In the genomic region with DNA sequence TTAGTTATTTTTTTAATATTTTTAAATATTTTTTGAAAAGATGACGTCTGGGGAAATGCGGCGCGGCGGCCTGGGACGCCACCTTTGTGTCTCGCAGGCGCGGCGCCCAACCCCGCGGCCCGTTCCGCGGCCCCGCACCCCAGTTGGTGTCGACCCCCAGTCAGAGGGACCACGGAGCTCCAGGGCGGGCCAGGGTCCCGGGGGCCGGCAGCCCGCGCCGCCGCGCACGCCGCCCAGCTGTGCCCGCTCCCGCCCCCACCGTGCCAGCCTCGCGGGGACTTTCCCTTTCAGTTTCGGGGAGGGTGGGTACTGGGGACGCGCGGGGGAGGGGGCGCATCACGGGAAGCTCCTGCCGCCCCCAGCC, we compare ENCODE assay signal across 1 cellular context.
TF ChIP-seq lines count a peak whose summit lies in the region.

No MANE protein-coding gene starts in this region.

TF ChIP-seq in HepG2, 621 proteins besides CTCF, POLR2A, EP300 and RAD21 (continued from another document):
- TF ChIP-seq ZFX (CRISPR knock-in tag; IDR thresholded peaks at IDR 0.05; ENCODE audit: low read depth) (peak; percentile 2; the same call in 1 of the 2 replicates), RBFOX2 (IDR thresholded peaks at IDR 0.05; ENCODE audit: low read depth, low read length) (peak; percentile 5; the same call in 1 of the 2 replicates), ZIK1 (CRISPR knock-in tag; IDR thresholded peaks at IDR 0.05; ENCODE audit: borderline replicate concordance, low read depth) (0 out of 2 replicates have a peak, but pooled peaks have one; percentile 6), AGO2 (optimal IDR thresholded peaks at IDR 0.05; ENCODE audit: low read depth, low read length) (peak; percentile 29), ZFY (CRISPR knock-in tag; IDR thresholded peaks at IDR 0.05) (peak; percentile 1; the same call in 1 of the 2 replicates), GABPB1 (CRISPR knock-in tag; IDR thresholded peaks at IDR 0.05) (peak; percentile 2; the same call in 1 of the 2 replicates)
TF ChIP-seq in HepG2: peak in this region for 6.
